1 cellular context compared by ENCODE assay signal in genomic region chr6:163408352-163408991, GRCh38.
TF ChIP-seq lines count a peak whose summit lies in the region.

No MANE protein-coding gene starts in this region.

TF ChIP-seq in HepG2, 621 proteins besides CTCF, POLR2A, EP300 and RAD21 (continued from another document and continues in another):
- TF ChIP-seq RERE (CRISPR knock-in tag; IDR thresholded peaks at IDR 0.05; ENCODE audit: low read depth) (peak; percentile 39; the same call in 1 of the 2 replicates), RFX3 (CRISPR knock-in tag; IDR thresholded peaks at IDR 0.05) (no peak), TOE1 (CRISPR knock-in tag; IDR thresholded peaks at IDR 0.05) (no peak), MED1 (CRISPR knock-in tag; IDR thresholded peaks at IDR 0.05) (peak; percentile 72), PHB2 (IDR thresholded peaks at IDR 0.05; ENCODE audit: partially characterized antibody) (no peak), ZNF263 (CRISPR knock-in tag; IDR thresholded peaks at IDR 0.05) (peak; percentile 25; the same call in 1 of the 2 replicates), TBX2 (CRISPR knock-in tag; IDR thresholded peaks at IDR 0.05; ENCODE audit: borderline replicate concordance) (peak; percentile 61), ATF2 (CRISPR knock-in tag; IDR thresholded peaks at IDR 0.05) (peak; percentile 80), IRF2 (CRISPR knock-in tag; IDR thresholded peaks at IDR 0.05) (peak; percentile 87), POGZ (CRISPR knock-in tag; IDR thresholded peaks at IDR 0.05) (peak; percentile 47), SALL1 (CRISPR knock-in tag; IDR thresholded peaks at IDR 0.05) (peak; percentile 30; the same call in 1 of the 2 replicates), PHF21A (CRISPR knock-in tag; IDR thresholded peaks at IDR 0.05) (peak; percentile 47; the same call in 1 of the 2 replicates), FOXA1 (IDR thresholded peaks at IDR 0.05) (no peak), FOXA1 (CRISPR knock-in tag; IDR thresholded peaks at IDR 0.05) (peak; percentile 66), ZNF644 (CRISPR knock-in tag; IDR thresholded peaks at IDR 0.05; ENCODE audit: low read depth) (0 out of 2 replicates have a peak, but pooled peaks have one; percentile 46), YEATS2 (CRISPR knock-in tag; IDR thresholded peaks at IDR 0.05; ENCODE audit: borderline replicate concordance) (peak; percentile 30; the same call in 1 of the 2 replicates), ERF (CRISPR knock-in tag; IDR thresholded peaks at IDR 0.05) (peak; percentile 71; the same call in 1 of the 2 replicates), TERF1 (CRISPR knock-in tag; IDR thresholded peaks at IDR 0.05) (no peak), ZBTB21 (CRISPR knock-in tag; IDR thresholded peaks at IDR 0.05) (peak; percentile 34; the same call in 1 of the 2 replicates), ZKSCAN1 (IDR thresholded peaks at IDR 0.05; ENCODE audit: low read length) (0 out of 2 replicates have a peak, but pooled peaks have one; percentile 10), MIER3 (CRISPR knock-in tag; IDR thresholded peaks at IDR 0.05; ENCODE audit: borderline replicate concordance) (peak; percentile 65; the same call in 1 of the 2 replicates), SOX6 (IDR thresholded peaks at IDR 0.05) (no peak), SOX6 (CRISPR knock-in tag; IDR thresholded peaks at IDR 0.05) (peak; percentile 57), CAMTA2 (CRISPR knock-in tag; IDR thresholded peaks at IDR 0.05; ENCODE audit: borderline replicate concordance) (no peak), PPARG (CRISPR knock-in tag; conservative IDR thresholded peaks at IDR 0.05) (peak; percentile 80), IKZF5 (CRISPR knock-in tag; IDR thresholded peaks at IDR 0.05) (peak; percentile 80), HMG20B (CRISPR knock-in tag; conservative IDR thresholded peaks at IDR 0.05) (peak; percentile 66; the same call in 1 of the 2 replicates), ZNF652 (CRISPR knock-in tag; IDR thresholded peaks at IDR 0.05; ENCODE audit: borderline replicate concordance, low read depth) (peak; percentile 100), SOX5 (CRISPR knock-in tag; IDR thresholded peaks at IDR 0.05; ENCODE audit: borderline replicate concordance) (peak; percentile 73; the same call in 1 of the 2 replicates), RORA (CRISPR knock-in tag; IDR thresholded peaks at IDR 0.05) (no peak), CEBPB (IDR thresholded peaks at IDR 0.05; ENCODE audit: borderline replicate concordance, low read depth, low read length) (peak; percentile 27; the same call in 1 of the 2 replicates), ZNF761 (CRISPR knock-in tag; conservative IDR thresholded peaks at IDR 0.05) (no peak), MAX (IDR thresholded peaks at IDR 0.05) (peak; percentile 61), ELF3 (CRISPR knock-in tag; IDR thresholded peaks at IDR 0.05) (peak; percentile 71; the same call in 1 of the 2 replicates), JUNB (CRISPR knock-in tag; IDR thresholded peaks at IDR 0.05; ENCODE audit: borderline replicate concordance) (peak; percentile 13; the same call in 1 of the 2 replicates), ELF4 (CRISPR knock-in tag; IDR thresholded peaks at IDR 0.05; ENCODE audit: borderline replicate concordance) (0 out of 2 replicates have a peak, but pooled peaks have one; percentile 30), THRA (CRISPR knock-in tag; IDR thresholded peaks at IDR 0.05; ENCODE audit: borderline replicate concordance) (peak; percentile 76), HNF1B (CRISPR knock-in tag; IDR thresholded peaks at IDR 0.05) (peak; percentile 98), ARID5B (CRISPR knock-in tag; IDR thresholded peaks at IDR 0.05) (peak; percentile 94), ZMYM3 (CRISPR knock-in tag; IDR thresholded peaks at IDR 0.05) (peak; percentile 54; the same call in 1 of the 2 replicates), ZNF121 (CRISPR knock-in tag; IDR thresholded peaks at IDR 0.05) (peak; percentile 88), ZNF564 (CRISPR knock-in tag; IDR thresholded peaks at IDR 0.05) (0 out of 2 replicates have a peak, but pooled peaks have one; percentile 49), HNF4G (IDR thresholded peaks at IDR 0.05; ENCODE audit: borderline replicate concordance, low read depth, low read length) (no peak; the same call in 1 of the 2 replicates), HNF4G (CRISPR knock-in tag; IDR thresholded peaks at IDR 0.05; ENCODE audit: borderline replicate concordance, low read depth) (no peak), MXD4 (CRISPR knock-in tag; IDR thresholded peaks at IDR 0.05) (peak; percentile 66; the same call in 1 of the 2 replicates), KLF9 (CRISPR knock-in tag; IDR thresholded peaks at IDR 0.05; ENCODE audit: low read depth) (peak; percentile 50; the same call in 1 of the 2 replicates)
- TF ChIP-seq, protein P1, sequence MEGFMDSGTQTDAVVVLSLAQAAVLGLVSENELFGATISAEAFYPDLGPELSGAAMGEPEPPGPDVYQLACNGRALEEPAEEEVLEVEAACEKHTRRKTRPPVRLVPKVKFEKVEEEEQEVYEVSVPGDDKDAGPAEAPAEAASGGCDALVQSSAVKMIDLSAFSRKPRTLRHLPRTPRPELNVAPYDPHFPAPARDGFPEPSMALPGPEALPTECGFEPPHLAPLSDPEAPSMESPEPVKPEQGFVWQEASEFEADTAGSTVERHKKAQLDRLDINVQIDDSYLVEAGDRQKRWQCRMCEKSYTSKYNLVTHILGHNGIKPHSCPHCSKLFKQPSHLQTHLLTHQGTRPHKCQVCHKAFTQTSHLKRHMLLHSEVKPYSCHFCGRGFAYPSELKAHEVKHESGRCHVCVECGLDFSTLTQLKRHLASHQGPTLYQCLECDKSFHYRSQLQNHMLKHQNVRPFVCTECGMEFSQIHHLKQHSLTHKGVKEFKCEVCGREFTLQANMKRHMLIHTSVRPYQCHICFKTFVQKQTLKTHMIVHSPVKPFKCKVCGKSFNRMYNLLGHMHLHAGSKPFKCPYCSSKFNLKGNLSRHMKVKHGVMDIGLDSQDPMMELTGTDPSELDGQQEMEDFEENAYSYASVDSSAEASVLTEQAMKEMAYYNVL (CRISPR knock-in tag; IDR thresholded peaks at IDR 0.05; ENCODE audit: borderline replicate concordance), result 0 out of 2 replicates have a peak, but pooled peaks have one; percentile 21
